In genomic region chr11:17951685-17952388, GRCh38 we compare ENCODE assay signal across 17 cellular contexts.
DNase-seq lines count a peak whose midpoint lies in the region; ATAC-seq, FAIRE-seq and TF ChIP-seq lines count a peak whose summit lies in the region.
"Had no signal": no experiment of that assay in that cellular context is flagged by ENCODE, and none has a peak within 500 bp of the region (broad histone marks: within the 10 kb centered on the region; RNA-seq: fewer than 3 reads in every experiment).

No MANE protein-coding gene starts in this region.

- peaks cover 10 to 47% (median 29%) of the 10 kb centered on the region in 4 donors for H3K4me1 ChIP-seq in liver (ENCODE audit: control insufficient read depth in 4 of 4, insufficient read depth in 4 of 4, low read length in 3 of 4)
- peaks cover 18% of the 10 kb centered on the region for H3K4me1 ChIP-seq in HepG2 (ENCODE audit: insufficient read depth, low read length)
- peaks cover 8 to 54% (median 40%) of the 10 kb centered on the region in 3 donors for H3K4me1 ChIP-seq in skeletal muscle tissue (ENCODE audit: control insufficient read depth in 3 of 3, insufficient read depth in 3 of 3, low read length in 3 of 3)
- H3K4me1 ChIP-seq in ovary (ENCODE audit: insufficient read depth) = peaks cover 4% of the 10 kb centered on the region
- H3K4me1 ChIP-seq: BE2C had no signal

- TF ChIP-seq POLR2A in HepG2 (IDR thresholded peaks at IDR 0.05; ENCODE audit: insufficient read depth in 1 of 2, low read depth in 2 of 2, low read length in 2 of 2) (no peak), ovary (IDR thresholded peaks at IDR 0.05) (no peak)

- FAIRE-seq in HepG2 (lab: Jason Lieb, UNC) = no peak
- FAIRE-seq: H1, HTR-8/SVneo had no signal

- H4K20me1 ChIP-seq in HepG2 (ENCODE audit: insufficient read depth, low read length) = no peaks in the 10 kb centered on the region; the same call in 1 of the 2 replicates

- intact Hi-C loops in HepG2 (cut with micrococcal nuclease; ENCODE audit: unreplicated experiment) = no loop called here
- intact Hi-C loops in ovary (cut with DNase I) = no loop called here

- CTCF ChIA-PET in HepG2 (lab: Yijun Ruan, JAX; ENCODE audit: low intra/inter-chr PET ratio, low total read pairs) = no interaction called here

- POLR2A ChIA-PET in HepG2 (lab: Yijun Ruan, JAX) = no interaction called here

- TF ChIP-seq RAD21 in liver (IDR thresholded peaks at IDR 0.05) (peak in 1 of 2 donors; percentile 6), HepG2 (CRISPR knock-in tag; IDR thresholded peaks at IDR 0.05) (no peak)

- H3K4me3 ChIP-seq in liver (ENCODE audit: low read depth in 1 of 3, low read length in 3 of 3) (no peak overlapping the region), HepG2 (replicated peaks in 1 of 3; ENCODE audit: insufficient read depth in 1 of 3, low read depth in 2 of 3, low read length in 3 of 3) (no peak overlapping the region), skeletal muscle tissue (ENCODE audit: low read length in 3 of 3) (no peak overlapping the region), ovary (no peak overlapping the region)

- H3K9me3 ChIP-seq in liver (ENCODE audit: control insufficient read depth in 4 of 4, low read length in 3 of 4) = no peaks in the 10 kb centered on the region
- H3K9me3 ChIP-seq in HepG2 (ENCODE audit: low read length) = no peaks in the 10 kb centered on the region
- H3K9me3 ChIP-seq in skeletal muscle tissue (ENCODE audit: control insufficient read depth in 3 of 3, low read length in 3 of 3) = no peaks in the 10 kb centered on the region
- H3K9me3 ChIP-seq in ovary = no peaks in the 10 kb centered on the region
- H3K9me3 ChIP-seq: BE2C had no signal

- H2AFZ ChIP-seq in HepG2 (ENCODE audit: low read length) = no peak overlapping the region

- H3K9ac ChIP-seq in liver (ENCODE audit: low read depth in 1 of 2, low read length in 2 of 2) (no peak overlapping the region), HepG2 (ENCODE audit: insufficient read depth, low read depth, low read length) (no peak overlapping the region), skeletal muscle tissue (ENCODE audit: low read depth in 1 of 3, low read length in 3 of 3) (no peak overlapping the region)

- H3K27ac ChIP-seq in liver (ENCODE audit: low read depth in 1 of 2, low read length in 2 of 2) = peak overlapping the region; percentile 79 to 89
- H3K27ac ChIP-seq in HepG2 (ENCODE audit: extremely low read length, insufficient read depth, low read length) = no peak overlapping the region
- peak overlapping the region; percentile 0 for H3K27ac ChIP-seq in skeletal muscle tissue (ENCODE audit: low read depth, low read length)
- no peak overlapping the region for H3K27ac ChIP-seq in ovary

- no TSS peak for BruUV-seq in HepG2 (replicated peaks; lab: Mats Ljungman, UMichigan)

- H3K79me2 ChIP-seq in HepG2 (ENCODE audit: insufficient read depth, low read length) = no peaks in the 10 kb centered on the region

- WGBS in liver = 39% methylated on average over 3 of the region's 3 CpGs
- over 99% methylated on average over 3 of the region's 3 CpGs for WGBS in HepG2 (ENCODE audit: low lambda C conversion rate)
- 84 to 88% (median 85%) methylated on average over 3 of the region's 3 CpGs for WGBS in ovary, 3 donors

- no peaks in the 10 kb centered on the region for H3K27me3 ChIP-seq in liver (ENCODE audit: control insufficient read depth in 4 of 4, insufficient read depth in 4 of 4, low read length in 3 of 4)
- no peaks in the 10 kb centered on the region for H3K27me3 ChIP-seq in HepG2 (ENCODE audit: control insufficient read depth in 1 of 2, insufficient read depth in 2 of 2, low read length in 2 of 2)
- no peaks in the 10 kb centered on the region for H3K27me3 ChIP-seq in skeletal muscle tissue (ENCODE audit: control insufficient read depth in 3 of 3, insufficient read depth in 3 of 3, low read length in 3 of 3)
- no peaks in the 10 kb centered on the region for H3K27me3 ChIP-seq in ovary
- H3K27me3 ChIP-seq: BE2C had no signal

- no peak overlapping the region for H3K4me2 ChIP-seq in HepG2 (ENCODE audit: low read depth, low read length)

- H3K36me3 ChIP-seq in liver (ENCODE audit: control insufficient read depth in 4 of 4, insufficient read depth in 3 of 4, low read depth in 1 of 4, low read length in 3 of 4) (peaks cover 0 to 6% (median 1%) of the 10 kb centered on the region in 4 donors), HepG2 (replicated peaks in 1 of 2; ENCODE audit: control insufficient read depth in 1 of 2, insufficient read depth in 2 of 2, low read length in 2 of 2) (peaks cover 28 to 79% of the 10 kb centered on the region in 2 experiments), skeletal muscle tissue (ENCODE audit: control insufficient read depth in 3 of 3, insufficient read depth in 3 of 3, low read length in 3 of 3) (peaks cover 4 to 11% (median 10%) of the 10 kb centered on the region in 3 donors), ovary (no peaks in the 10 kb centered on the region)
- H3K36me3 ChIP-seq: BE2C had no signal

- no peak for TF ChIP-seq EP300 in HepG2 (IDR thresholded peaks at IDR 0.05; ENCODE audit: low read depth in 2 of 2, low read length in 2 of 2)
- TF ChIP-seq EP300 in HepG2 (CRISPR knock-in tag; IDR thresholded peaks at IDR 0.05; ENCODE audit: borderline replicate concordance) = no peak
- no peak for TF ChIP-seq EP300 in ovary (IDR thresholded peaks at IDR 0.05)

- DNase-seq in HepG2 (ENCODE audit: low spot score) (no peak), fibroblast of gingiva (ENCODE audit: low read depth) (peak; percentile 62), SW 1271 (lab: John Stamatoyannopoulos, UW) (no peak), ovary (no peak)
- DNase-seq: ACHN; BE2C; C1 segment of cervical spinal cord; CD4-positive, CD25-positive, alpha-beta regulatory T cell; DMS153; DMS79 treated with DMSO at 0.1 percent for 48 hours; GF-D8; H9 had no signal

- ATAC-seq in HepG2 = no peak
- ATAC-seq in GM21381 (IDR thresholded peaks at IDR 0.05; ENCODE audit: unreplicated experiment) = no peak

- in situ Hi-C loops in HepG2 (cut with HindIII; ENCODE audit: extremely low pct_ligation_motif_present, low pct_unique_long_range_greater_than_20kb) = no loop called here

- TF ChIP-seq CTCF in liver (IDR thresholded peaks at IDR 0.05; ENCODE audit: low read depth, low read length, missing input control) (no peak), HepG2 (CRISPR knock-in tag; IDR thresholded peaks at IDR 0.05) (no peak), ovary (IDR thresholded peaks at IDR 0.05) (no peak)

TF ChIP-seq in liver, 16 proteins besides CTCF, POLR2A, EP300 and RAD21 (continues in another document):
- TF ChIP-seq HNF4A (conservative IDR thresholded peaks at IDR 0.05) = peak; percentile 53 to 64
- peak; percentile 36 for TF ChIP-seq MAX (IDR thresholded peaks at IDR 0.05)
- TF ChIP-seq EGR1 (IDR thresholded peaks at IDR 0.05; ENCODE audit: low read depth in 2 of 2) = no peak
- TF ChIP-seq SP1 (IDR thresholded peaks at IDR 0.05) = peak; percentile 87
- no peak for TF ChIP-seq HNF4G (IDR thresholded peaks at IDR 0.05)
- no peak for TF ChIP-seq GABPA (IDR thresholded peaks at IDR 0.05 in 1 of 2, conservative IDR thresholded peaks at IDR 0.05 in 1 of 2)
- peak; percentile 71 for TF ChIP-seq YY1 (IDR thresholded peaks at IDR 0.05)
- TF ChIP-seq FOXA1 (IDR thresholded peaks at IDR 0.05) = peak; percentile 29
- TF ChIP-seq NR2F2 (IDR thresholded peaks at IDR 0.05) = peak; percentile 28
- peak; percentile 76 to 86 for TF ChIP-seq RXRA (IDR thresholded peaks at IDR 0.05)

TF ChIP-seq in HepG2, 621 proteins besides CTCF, POLR2A, EP300 and RAD21:
- TF ChIP-seq ZNF841 (CRISPR knock-in tag; IDR thresholded peaks at IDR 0.05; ENCODE audit: borderline replicate concordance) = no peak
- TF ChIP-seq SRSF9 (IDR thresholded peaks at IDR 0.05; ENCODE audit: borderline replicate concordance, insufficient read depth, low read depth, low read length, poor library complexity, severe bottlenecking) = no peak
- no peak for TF ChIP-seq HOXA9 (CRISPR knock-in tag; IDR thresholded peaks at IDR 0.05; ENCODE audit: borderline replicate concordance)
- no peak for TF ChIP-seq ZFP1 (CRISPR knock-in tag; IDR thresholded peaks at IDR 0.05)
- no peak for TF ChIP-seq HOXA3 (CRISPR knock-in tag; IDR thresholded peaks at IDR 0.05)
- TF ChIP-seq PAF1 (CRISPR knock-in tag; IDR thresholded peaks at IDR 0.05) = no peak
- TF ChIP-seq POGK (CRISPR knock-in tag; conservative IDR thresholded peaks at IDR 0.05) = no peak
- no peak for TF ChIP-seq ZNF512B (CRISPR knock-in tag; IDR thresholded peaks at IDR 0.05; ENCODE audit: borderline replicate concordance)
- no peak for TF ChIP-seq ZNF713 (CRISPR knock-in tag; IDR thresholded peaks at IDR 0.05)

Comparison
In these comparisons a context has a peak if more than half of its experiments do, and no peak if none do; other contexts are left out.
1. H3K27ac ChIP-seq: peak in liver (2 of 2) and skeletal muscle tissue (single experiment); none in HepG2 (single experiment) and ovary (0 of 2).